Comparison of ENCODE assay signal across 3 cellular contexts in the genomic region with DNA sequence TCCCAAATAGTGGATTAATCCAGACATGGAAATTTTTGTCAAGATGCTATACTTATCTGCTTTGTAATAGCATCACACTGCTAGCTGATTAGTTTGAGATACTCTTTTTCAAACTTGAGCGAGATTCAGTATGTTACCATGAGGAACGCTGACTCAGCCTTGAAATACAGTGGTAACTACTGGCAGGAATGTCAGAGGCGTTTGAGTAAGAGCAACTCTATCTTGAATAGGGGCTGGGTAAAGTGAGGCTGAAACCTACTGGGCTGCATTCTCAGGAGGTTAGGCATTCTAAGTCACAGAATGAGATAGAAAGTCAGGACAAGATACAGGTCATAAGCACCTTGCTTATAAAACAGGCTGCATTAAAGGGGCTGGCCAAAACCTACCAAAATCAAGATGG.
A peak's percentile ranks its signal among the peaks of the same experiment; 100 is the strongest.
TF ChIP-seq lines count a peak whose summit lies in the region.

No MANE protein-coding gene starts in this region.

TF ChIP-seq in GM23338, 12 proteins besides CTCF, POLR2A, EP300 and RAD21 (continued from another document):
- TF ChIP-seq, protein P1, sequence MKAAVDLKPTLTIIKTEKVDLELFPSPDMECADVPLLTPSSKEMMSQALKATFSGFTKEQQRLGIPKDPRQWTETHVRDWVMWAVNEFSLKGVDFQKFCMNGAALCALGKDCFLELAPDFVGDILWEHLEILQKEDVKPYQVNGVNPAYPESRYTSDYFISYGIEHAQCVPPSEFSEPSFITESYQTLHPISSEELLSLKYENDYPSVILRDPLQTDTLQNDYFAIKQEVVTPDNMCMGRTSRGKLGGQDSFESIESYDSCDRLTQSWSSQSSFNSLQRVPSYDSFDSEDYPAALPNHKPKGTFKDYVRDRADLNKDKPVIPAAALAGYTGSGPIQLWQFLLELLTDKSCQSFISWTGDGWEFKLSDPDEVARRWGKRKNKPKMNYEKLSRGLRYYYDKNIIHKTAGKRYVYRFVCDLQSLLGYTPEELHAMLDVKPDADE (IDR thresholded peaks at IDR 0.05) = no peak
- TF ChIP-seq ZNF331 (CRISPR knock-in tag; IDR thresholded peaks at IDR 0.05; ENCODE audit: low read depth) = no peak
- no peak for TF ChIP-seq STAT1 (IDR thresholded peaks at IDR 0.05; ENCODE audit: unreplicated experiment)
- no peak for TF ChIP-seq JUNB (IDR thresholded peaks at IDR 0.05; ENCODE audit: unreplicated experiment)
- TF ChIP-seq, protein P2, sequence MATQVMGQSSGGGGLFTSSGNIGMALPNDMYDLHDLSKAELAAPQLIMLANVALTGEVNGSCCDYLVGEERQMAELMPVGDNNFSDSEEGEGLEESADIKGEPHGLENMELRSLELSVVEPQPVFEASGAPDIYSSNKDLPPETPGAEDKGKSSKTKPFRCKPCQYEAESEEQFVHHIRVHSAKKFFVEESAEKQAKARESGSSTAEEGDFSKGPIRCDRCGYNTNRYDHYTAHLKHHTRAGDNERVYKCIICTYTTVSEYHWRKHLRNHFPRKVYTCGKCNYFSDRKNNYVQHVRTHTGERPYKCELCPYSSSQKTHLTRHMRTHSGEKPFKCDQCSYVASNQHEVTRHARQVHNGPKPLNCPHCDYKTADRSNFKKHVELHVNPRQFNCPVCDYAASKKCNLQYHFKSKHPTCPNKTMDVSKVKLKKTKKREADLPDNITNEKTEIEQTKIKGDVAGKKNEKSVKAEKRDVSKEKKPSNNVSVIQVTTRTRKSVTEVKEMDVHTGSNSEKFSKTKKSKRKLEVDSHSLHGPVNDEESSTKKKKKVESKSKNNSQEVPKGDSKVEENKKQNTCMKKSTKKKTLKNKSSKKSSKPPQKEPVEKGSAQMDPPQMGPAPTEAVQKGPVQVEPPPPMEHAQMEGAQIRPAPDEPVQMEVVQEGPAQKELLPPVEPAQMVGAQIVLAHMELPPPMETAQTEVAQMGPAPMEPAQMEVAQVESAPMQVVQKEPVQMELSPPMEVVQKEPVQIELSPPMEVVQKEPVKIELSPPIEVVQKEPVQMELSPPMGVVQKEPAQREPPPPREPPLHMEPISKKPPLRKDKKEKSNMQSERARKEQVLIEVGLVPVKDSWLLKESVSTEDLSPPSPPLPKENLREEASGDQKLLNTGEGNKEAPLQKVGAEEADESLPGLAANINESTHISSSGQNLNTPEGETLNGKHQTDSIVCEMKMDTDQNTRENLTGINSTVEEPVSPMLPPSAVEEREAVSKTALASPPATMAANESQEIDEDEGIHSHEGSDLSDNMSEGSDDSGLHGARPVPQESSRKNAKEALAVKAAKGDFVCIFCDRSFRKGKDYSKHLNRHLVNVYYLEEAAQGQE (IDR thresholded peaks at IDR 0.05; ENCODE audit: unreplicated experiment) = no peak
- TF ChIP-seq NANOG (IDR thresholded peaks at IDR 0.05; ENCODE audit: borderline replicate concordance) = no peak
- TF ChIP-seq EZH2phosphoT487 (IDR thresholded peaks at IDR 0.05; ENCODE audit: unreplicated experiment) = no peak
- TF ChIP-seq CREB1 (CRISPR knock-in tag; IDR thresholded peaks at IDR 0.05; ENCODE audit: low read depth) = no peak
- TF ChIP-seq POLR2AphosphoS5 (IDR thresholded peaks at IDR 0.05; ENCODE audit: low read depth) = no peak
- TF ChIP-seq EZH2 (IDR thresholded peaks at IDR 0.05; ENCODE audit: low read depth, unreplicated experiment) = no peak
TF ChIP-seq in GM23338: peak in this region for 0.

TF ChIP-seq in WTC11, 78 proteins besides CTCF, POLR2A, EP300 and RAD21:
- no peak for TF ChIP-seq NR2C2 (CRISPR knock-in tag; IDR thresholded peaks at IDR 0.05)
- TF ChIP-seq SMAD3 (CRISPR knock-in tag; IDR thresholded peaks at IDR 0.05; ENCODE audit: borderline replicate concordance) = no peak
- no peak for TF ChIP-seq ESRRA (CRISPR knock-in tag; IDR thresholded peaks at IDR 0.05; ENCODE audit: borderline replicate concordance)
- no peak for TF ChIP-seq SMAD4 (CRISPR knock-in tag; IDR thresholded peaks at IDR 0.05)
- no peak for TF ChIP-seq FOXP1 (CRISPR knock-in tag; IDR thresholded peaks at IDR 0.05; ENCODE audit: borderline replicate concordance)
- TF ChIP-seq, protein P3, sequence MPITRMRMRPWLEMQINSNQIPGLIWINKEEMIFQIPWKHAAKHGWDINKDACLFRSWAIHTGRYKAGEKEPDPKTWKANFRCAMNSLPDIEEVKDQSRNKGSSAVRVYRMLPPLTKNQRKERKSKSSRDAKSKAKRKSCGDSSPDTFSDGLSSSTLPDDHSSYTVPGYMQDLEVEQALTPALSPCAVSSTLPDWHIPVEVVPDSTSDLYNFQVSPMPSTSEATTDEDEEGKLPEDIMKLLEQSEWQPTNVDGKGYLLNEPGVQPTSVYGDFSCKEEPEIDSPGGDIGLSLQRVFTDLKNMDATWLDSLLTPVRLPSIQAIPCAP (CRISPR knock-in tag; IDR thresholded peaks at IDR 0.05) = no peak
- TF ChIP-seq CREM (CRISPR knock-in tag; IDR thresholded peaks at IDR 0.05) = no peak
- TF ChIP-seq, protein P4, sequence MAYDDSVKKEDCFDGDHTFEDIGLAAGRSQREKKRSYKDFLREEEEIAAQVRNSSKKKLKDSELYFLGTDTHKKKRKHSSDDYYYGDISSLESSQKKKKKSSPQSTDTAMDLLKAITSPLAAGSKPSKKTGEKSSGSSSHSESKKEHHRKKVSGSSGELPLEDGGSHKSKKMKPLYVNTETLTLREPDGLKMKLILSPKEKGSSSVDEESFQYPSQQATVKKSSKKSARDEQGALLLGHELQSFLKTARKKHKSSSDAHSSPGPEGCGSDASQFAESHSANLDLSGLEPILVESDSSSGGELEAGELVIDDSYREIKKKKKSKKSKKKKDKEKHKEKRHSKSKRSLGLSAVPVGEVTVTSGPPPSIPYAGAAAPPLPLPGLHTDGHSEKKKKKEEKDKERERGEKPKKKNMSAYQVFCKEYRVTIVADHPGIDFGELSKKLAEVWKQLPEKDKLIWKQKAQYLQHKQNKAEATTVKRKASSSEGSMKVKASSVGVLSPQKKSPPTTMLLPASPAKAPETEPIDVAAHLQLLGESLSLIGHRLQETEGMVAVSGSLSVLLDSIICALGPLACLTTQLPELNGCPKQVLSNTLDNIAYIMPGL (CRISPR knock-in tag; IDR thresholded peaks at IDR 0.05) = no peak
- TF ChIP-seq, protein P5, sequence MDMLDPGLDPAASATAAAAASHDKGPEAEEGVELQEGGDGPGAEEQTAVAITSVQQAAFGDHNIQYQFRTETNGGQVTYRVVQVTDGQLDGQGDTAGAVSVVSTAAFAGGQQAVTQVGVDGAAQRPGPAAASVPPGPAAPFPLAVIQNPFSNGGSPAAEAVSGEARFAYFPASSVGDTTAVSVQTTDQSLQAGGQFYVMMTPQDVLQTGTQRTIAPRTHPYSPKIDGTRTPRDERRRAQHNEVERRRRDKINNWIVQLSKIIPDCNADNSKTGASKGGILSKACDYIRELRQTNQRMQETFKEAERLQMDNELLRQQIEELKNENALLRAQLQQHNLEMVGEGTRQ (CRISPR knock-in tag; IDR thresholded peaks at IDR 0.05) = no peak
- no peak for TF ChIP-seq SOX15 (CRISPR knock-in tag; IDR thresholded peaks at IDR 0.05)
- TF ChIP-seq ZNF219 (CRISPR knock-in tag; IDR thresholded peaks at IDR 0.05; ENCODE audit: borderline replicate concordance) = no peak
- TF ChIP-seq, protein P6, sequence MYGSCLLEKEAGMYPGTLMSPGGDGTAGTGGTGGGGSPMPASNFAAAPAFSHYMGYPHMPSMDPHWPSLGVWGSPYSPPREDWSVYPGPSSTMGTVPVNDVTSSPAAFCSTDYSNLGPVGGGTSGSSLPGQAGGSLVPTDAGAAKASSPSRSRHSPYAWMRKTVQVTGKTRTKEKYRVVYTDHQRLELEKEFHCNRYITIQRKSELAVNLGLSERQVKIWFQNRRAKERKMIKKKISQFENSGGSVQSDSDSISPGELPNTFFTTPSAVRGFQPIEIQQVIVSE (CRISPR knock-in tag; IDR thresholded peaks at IDR 0.05; ENCODE audit: borderline replicate concordance) = no peak

TF ChIP-seq in H1, 55 proteins besides CTCF, POLR2A, EP300 and RAD21 (continued from another document):
- no peak for TF ChIP-seq CHD2 (IDR thresholded peaks at IDR 0.05; ENCODE audit: low read length)
- TF ChIP-seq TEAD4 (IDR thresholded peaks at IDR 0.05; ENCODE audit: low read depth, low read length) = peak; percentile 54; the same call in 1 of the 2 replicates
